Comparison of ENCODE assay signal across 1 cellular context in genomic region chr3:196159952-196160804, GRCh38.
TF ChIP-seq lines count a peak whose summit lies in the region.

No MANE protein-coding gene starts in this region.

TF ChIP-seq in K562, 482 proteins besides CTCF, POLR2A, EP300 and RAD21 (continued from another document):
- TF ChIP-seq MGA (IDR thresholded peaks at IDR 0.05) (peak; percentile 55), ID3 (CRISPR knock-in tag; IDR thresholded peaks at IDR 0.05) (no peak), ID3 (tag; IDR thresholded peaks at IDR 0.05) (no peak), DMBX1 (CRISPR knock-in tag; IDR thresholded peaks at IDR 0.05; ENCODE audit: borderline replicate concordance) (peak; percentile 57; the same call in 1 of the 2 replicates), EP400 (IDR thresholded peaks at IDR 0.05) (no peak), JUND (IDR thresholded peaks at IDR 0.05; ENCODE audit: borderline replicate concordance, low read depth, low read length) (0 out of 2 replicates have a peak, but pooled peaks have one; percentile 11), JUND (tag; IDR thresholded peaks at IDR 0.05; ENCODE audit: borderline replicate concordance, low read depth, low read length) (no peak; the same call in 2 of the 3 replicates), HNRNPH1 (optimal IDR thresholded peaks at IDR 0.05; ENCODE audit: low read depth, low read length) (no peak), MAX (CRISPR knock-in tag; IDR thresholded peaks at IDR 0.05) (peak; percentile 52; the same call in 1 of the 2 replicates), ZNF143 (CRISPR knock-in tag; IDR thresholded peaks at IDR 0.05) (0 out of 2 replicates have a peak, but pooled peaks have one; percentile 23), CTBP1 (IDR thresholded peaks at IDR 0.05; ENCODE audit: borderline replicate concordance) (0 out of 2 replicates have a peak, but pooled peaks have one; percentile 22), TAF9B (IDR thresholded peaks at IDR 0.05; ENCODE audit: partially characterized antibody) (peak; percentile 16), TFAP4 (CRISPR knock-in tag; IDR thresholded peaks at IDR 0.05; ENCODE audit: borderline replicate concordance) (peak; percentile 79), TBP (optimal IDR thresholded peaks at IDR 0.05; ENCODE audit: low read depth, low read length) (peak; percentile 40), GATAD2A (IDR thresholded peaks at IDR 0.05) (peak; percentile 43; the same call in 1 of the 2 replicates), PHF8 (IDR thresholded peaks at IDR 0.05; ENCODE audit: borderline replicate concordance, low read length) (peak; percentile 24; the same call in 1 of the 2 replicates), CBX2 (IDR thresholded peaks at IDR 0.05; ENCODE audit: insufficient read depth, low read length, poor library complexity, severe bottlenecking) (no peak), EGR1 (conservative IDR thresholded peaks at IDR 0.05) (no peak), E2F6 (IDR thresholded peaks at IDR 0.05; ENCODE audit: borderline replicate concordance in 1 of 2, extremely low read depth in 1 of 2, insufficient read depth in 1 of 2, insufficient read length in 1 of 2, low read depth in 1 of 2, low read length in 1 of 2, poor library complexity in 1 of 2, severe bottlenecking in 1 of 2) (peak in 1 of 2 experiments; percentile 28)
